1 cellular context compared by ENCODE assay signal in genomic region chr10:103746598-103746997, GRCh38.
TF ChIP-seq lines count a peak whose summit lies in the region.

No MANE protein-coding gene starts in this region.

TF ChIP-seq in H1, 55 proteins besides CTCF, POLR2A, EP300 and RAD21:
- TF ChIP-seq YY1 (IDR thresholded peaks at IDR 0.05; ENCODE audit: low read depth, low read length) (no peak), CTBP2 (IDR thresholded peaks at IDR 0.05; ENCODE audit: borderline replicate concordance, insufficient read depth, insufficient read length, low read length) (no peak), CHD1 (IDR thresholded peaks at IDR 0.05; ENCODE audit: low read depth, low read length) (no peak), KDM5A (IDR thresholded peaks at IDR 0.05; ENCODE audit: low read length) (no peak), POU5F1 (IDR thresholded peaks at IDR 0.05; ENCODE audit: low read depth, low read length) (no peak), BCL11A (IDR thresholded peaks at IDR 0.05; ENCODE audit: low read depth in 2 of 2, low read length in 2 of 2) (no peak), MAX (IDR thresholded peaks at IDR 0.05) (no peak), SAP30 (IDR thresholded peaks at IDR 0.05; ENCODE audit: insufficient read depth, insufficient replicate concordance, low read length) (no peak)
TF ChIP-seq in H1: peak in this region for 0.
